17 cellular contexts compared by ENCODE assay signal in the genomic region with DNA sequence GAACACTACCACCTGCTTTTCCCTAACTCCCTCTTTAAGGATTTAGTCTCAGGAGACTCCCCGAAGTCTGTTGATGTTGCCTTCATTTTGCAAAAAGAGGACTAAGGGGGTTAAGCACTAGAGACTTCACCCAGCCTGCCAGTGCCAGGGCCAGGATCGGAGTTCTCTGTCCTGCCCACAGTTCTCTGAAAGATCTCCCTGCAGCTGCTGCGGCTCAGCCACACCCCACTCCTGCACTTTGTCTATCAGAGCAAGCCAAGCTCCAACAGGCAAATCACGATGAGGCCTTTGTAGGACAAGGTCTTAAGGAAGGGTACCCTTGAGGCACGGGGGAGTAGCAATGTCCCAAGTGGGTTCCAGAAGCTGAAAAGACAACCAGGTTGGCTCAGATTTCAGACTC.
"Had no signal": no experiment of that assay in that cellular context is flagged by ENCODE, and none has a peak within 500 bp of the region (broad histone marks: within the 10 kb centered on the region; RNA-seq: fewer than 3 reads in every experiment).

No MANE protein-coding gene starts in this region.

- H3K36me3 ChIP-seq: esophagus muscularis mucosa, uterus had no signal

- DNase-seq: activated CD4-positive, alpha-beta T cell treated with anti-CD3 and anti-CD28 coated beads for 4 hours; activated CD8-positive, alpha-beta T cell treated with anti-CD3 and anti-CD28 coated beads for 36 hours; activated effector memory CD4-positive, alpha-beta T cell treated with Interleukin-2 at 50 U/mL for 16 hours; activated T-cell treated with anti-CD3 and anti-CD28 coated beads, Interleukin-2, amount 50 U/mL, for 4 hours; amygdala; body of pancreas; central memory CD4-positive, alpha-beta T cell; cortex of kidney; effector CD4-positive, alpha-beta T cell; mesenchymal stem cell; nephron progenitor cell; psoas muscle; T-helper 17 cell; uterus had no signal

- H3K27me3 ChIP-seq: body of pancreas, esophagus muscularis mucosa, uterus had no signal

- H3K27ac Mint-ChIP-seq: activated CD8-positive, alpha-beta T cell treated with anti-CD3 and anti-CD28 coated beads for 36 hours; activated naive CD8-positive, alpha-beta T cell; nephron progenitor cell; stimulated activated effector memory CD8-positive, alpha-beta T cell treated with anti-CD3 and anti-CD28 coated beads, Interleukin-12 subunit alpha, Interleukin-12 subunit beta, amount 100 ng/mL, for 72 hours; T-helper 17 cell had no signal

- H3K27me3 Mint-ChIP-seq: activated naive CD8-positive, alpha-beta T cell; T-helper 17 cell had no signal

- ATAC-seq: activated CD8-positive, alpha-beta T cell treated with anti-CD3 and anti-CD28 coated beads for 36 hours; activated T-cell treated with anti-CD3 and anti-CD28 coated beads, Interleukin-2, amount 50 U/mL, for 4 hours; body of pancreas; stimulated activated effector memory CD8-positive, alpha-beta T cell treated with anti-CD3 and anti-CD28 coated beads, Interleukin-12 subunit alpha, Interleukin-12 subunit beta, amount 100 ng/mL, for 72 hours; T-helper 17 cell had no signal

- H3K36me3 Mint-ChIP-seq: activated naive CD8-positive, alpha-beta T cell; stimulated activated effector memory CD8-positive, alpha-beta T cell treated with anti-CD3 and anti-CD28 coated beads, Interleukin-12 subunit alpha, Interleukin-12 subunit beta, amount 100 ng/mL, for 72 hours had no signal

- H3K27ac ChIP-seq: body of pancreas, esophagus muscularis mucosa, psoas muscle, uterus had no signal

- H3K4me3 Mint-ChIP-seq: activated CD8-positive, alpha-beta T cell treated with anti-CD3 and anti-CD28 coated beads for 36 hours; activated naive CD8-positive, alpha-beta T cell; activated T-cell treated with anti-CD3 and anti-CD28 coated beads, Interleukin-2, amount 50 U/mL, for 4 hours; nephron progenitor cell; stimulated activated effector memory CD8-positive, alpha-beta T cell treated with anti-CD3 and anti-CD28 coated beads, Interleukin-12 subunit alpha, Interleukin-12 subunit beta, amount 100 ng/mL, for 72 hours; T-helper 17 cell had no signal

- H3K4me3 ChIP-seq: body of pancreas, esophagus muscularis mucosa, psoas muscle, uterus had no signal

- H3K4me1 ChIP-seq: body of pancreas, uterus had no signal

- H3K9me3 ChIP-seq: body of pancreas, esophagus muscularis mucosa, psoas muscle, uterus had no signal

- H3K9me3 Mint-ChIP-seq: activated CD8-positive, alpha-beta T cell treated with anti-CD3 and anti-CD28 coated beads for 36 hours; activated T-cell treated with anti-CD3 and anti-CD28 coated beads, Interleukin-2, amount 50 U/mL, for 4 hours; nephron progenitor cell; stimulated activated effector memory CD8-positive, alpha-beta T cell treated with anti-CD3 and anti-CD28 coated beads, Interleukin-12 subunit alpha, Interleukin-12 subunit beta, amount 100 ng/mL, for 72 hours had no signal
